Comparison of ENCODE assay signal across 15 cellular contexts in the genomic region with DNA sequence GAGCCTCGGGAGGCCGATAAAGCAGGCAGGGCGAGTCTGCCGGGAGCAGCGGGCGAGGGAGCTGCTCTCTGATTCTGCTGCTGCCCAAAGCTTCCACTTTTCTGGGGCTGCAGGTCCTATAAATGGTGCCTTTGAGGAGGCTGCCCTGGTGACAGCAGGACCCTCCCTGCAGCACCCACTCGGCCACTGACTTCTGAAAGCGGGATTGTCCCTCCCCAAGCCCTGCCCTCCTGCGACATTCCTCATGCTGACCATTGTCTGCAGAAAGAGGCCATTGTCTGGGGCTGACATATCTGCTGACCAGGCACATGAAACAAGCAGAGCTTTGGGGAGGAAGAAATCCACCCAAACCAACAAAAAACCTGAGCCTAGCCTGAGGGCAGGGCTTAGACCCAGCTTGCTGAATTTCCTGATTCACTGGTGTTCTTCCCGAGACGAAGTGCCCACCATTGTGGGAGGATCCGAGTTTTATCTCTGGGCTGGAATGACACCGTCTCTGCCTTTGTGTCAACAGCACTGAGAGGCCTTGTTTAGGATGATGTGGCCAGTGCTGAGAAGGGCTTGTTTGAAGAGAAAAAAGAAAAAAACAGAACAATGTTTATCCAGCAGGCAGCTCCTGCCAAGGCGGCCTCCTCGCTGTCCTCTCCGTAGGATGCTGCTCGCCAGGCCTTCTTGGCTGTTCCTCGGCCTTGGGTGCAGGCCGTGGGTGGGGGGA.
DNase-seq lines count a peak whose midpoint lies in the region; ATAC-seq, FAIRE-seq and TF ChIP-seq lines count a peak whose summit lies in the region.
"Had no signal": no experiment of that assay in that cellular context is flagged by ENCODE, and none has a peak within 500 bp of the region (broad histone marks: within the 10 kb centered on the region; RNA-seq: fewer than 3 reads in every experiment).

No MANE protein-coding gene starts in this region.

- no peaks in the 10 kb centered on the region for H3K9me3 Mint-ChIP-seq in neural crest cell
- H3K9me3 Mint-ChIP-seq: activated T-cell treated with anti-CD3 and anti-CD28 coated beads, Interleukin-2, amount 50 U/mL, for 24 hours had no signal

- no peaks in the 10 kb centered on the region for H3K27me3 Mint-ChIP-seq in neural crest cell (ENCODE audit: low read depth)
- H3K27me3 Mint-ChIP-seq: activated T-cell treated with anti-CD3 and anti-CD28 coated beads, Interleukin-2, amount 50 U/mL, for 24 hours had no signal

- TF ChIP-seq EP300 in A549 (IDR thresholded peaks at IDR 0.05): no peak

- POLR2A ChIA-PET in A549 (lab: Yijun Ruan, JAX): no interaction called here

- no peaks in the 10 kb centered on the region for H3K4me1 ChIP-seq in A549

- CTCF ChIA-PET in A549 (lab: Yijun Ruan, JAX): no interaction called here

- H3K4me3 ChIP-seq in A549: no peak overlapping the region

- H3K4me1 Mint-ChIP-seq in neural crest cell: peaks cover 77% of the 10 kb centered on the region

- peak overlapping the region; percentile 99 for H3K27ac Mint-ChIP-seq in neural crest cell (ENCODE audit: unreplicated experiment)
- H3K27ac Mint-ChIP-seq: activated T-cell treated with anti-CD3 and anti-CD28 coated beads, Interleukin-2, amount 50 U/mL, for 24 hours had no signal

- ATAC-seq in A549 (peak in 1 of 2 experiments; percentile 46; a peak in 3 of 6 replicates), HG03469 (IDR thresholded peaks at IDR 0.05; ENCODE audit: unreplicated experiment) (no peak), GM18907 (IDR thresholded peaks at IDR 0.05; ENCODE audit: unreplicated experiment) (no peak)
- ATAC-seq: left lobe of liver had no signal

- no peak for TF ChIP-seq POLR2A in A549 (IDR thresholded peaks at IDR 0.05; ENCODE audit: low read length)

- no peak overlapping the region for H3K4me2 ChIP-seq in A549

- H3K27ac ChIP-seq in A549: no peak overlapping the region

- FAIRE-seq in A549 (lab: Jason Lieb, UNC): no peak

- no peak for DNase-seq in A549 (ENCODE audit: low read depth in 1 of 2, low spot score in 1 of 2)
- peak; percentile 29 for DNase-seq in HuH-7.5 (ENCODE audit: low spot score)
- DNase-seq in epidermal melanocyte (ENCODE audit: insufficient read length, low spot score): peak; percentile 26
- DNase-seq in neural crest cell (ENCODE audit: low read depth, low spot score): peak; percentile 66
- no peak for DNase-seq in cerebellar nuclear complex (lab: John Stamatoyannopoulos, UW)
- no peak for DNase-seq in AG08396 (ENCODE audit: low spot score)
- DNase-seq: activated T-cell treated with anti-CD3 and anti-CD28 coated beads, Interleukin-2, amount 50 U/mL, for 24 hours; DMS79; effector CD8-positive, alpha-beta T cell; foreskin fibroblast; GOT3; SW 1271 had no signal

- 59% methylated on average over 19 of the region's 19 CpGs for WGBS in A549 (ENCODE audit: missing lambda C conversion rate)

- H3K4me3 Mint-ChIP-seq in neural crest cell: peak overlapping the region; percentile 71
- H3K4me3 Mint-ChIP-seq: activated T-cell treated with anti-CD3 and anti-CD28 coated beads, Interleukin-2, amount 50 U/mL, for 24 hours had no signal

- H3K9me3 ChIP-seq in A549: no peaks in the 10 kb centered on the region

- H3K36me3 Mint-ChIP-seq in neural crest cell (ENCODE audit: low read depth): no peaks in the 10 kb centered on the region

- TF ChIP-seq RAD21 in A549 (conservative IDR thresholded peaks at IDR 0.05 in 1 of 2, IDR thresholded peaks at IDR 0.05 in 1 of 2): no peak

- TF ChIP-seq CTCF in A549 (IDR thresholded peaks at IDR 0.05) (no peak), neural crest cell (conservative IDR thresholded peaks at IDR 0.05) (no peak)

TF ChIP-seq in A549, 52 proteins besides CTCF, POLR2A, EP300 and RAD21:
- TF ChIP-seq, protein P1, sequence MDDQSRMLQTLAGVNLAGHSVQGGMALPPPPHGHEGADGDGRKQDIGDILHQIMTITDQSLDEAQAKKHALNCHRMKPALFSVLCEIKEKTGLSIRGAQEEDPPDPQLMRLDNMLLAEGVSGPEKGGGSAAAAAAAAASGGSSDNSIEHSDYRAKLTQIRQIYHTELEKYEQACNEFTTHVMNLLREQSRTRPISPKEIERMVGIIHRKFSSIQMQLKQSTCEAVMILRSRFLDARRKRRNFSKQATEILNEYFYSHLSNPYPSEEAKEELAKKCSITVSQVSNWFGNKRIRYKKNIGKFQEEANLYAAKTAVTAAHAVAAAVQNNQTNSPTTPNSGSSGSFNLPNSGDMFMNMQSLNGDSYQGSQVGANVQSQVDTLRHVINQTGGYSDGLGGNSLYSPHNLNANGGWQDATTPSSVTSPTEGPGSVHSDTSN (IDR thresholded peaks at IDR 0.05): no peak
- peak; percentile 61 for TF ChIP-seq MAFK (IDR thresholded peaks at IDR 0.05; ENCODE audit: partially characterized antibody)

Comparison
In these comparisons a context has a peak if more than half of its experiments do, and no peak if none do; other contexts are left out.
1. DNase-seq: peak in HuH-7.5 (single experiment), epidermal melanocyte (single experiment) and neural crest cell (single experiment); none in A549 (0 of 2), cerebellar nuclear complex (0 of 2) and AG08396 (single experiment).